ENCODE assay signal across 14 cellular contexts in genomic region chr10:110220383-110220782, GRCh38. TPM values are rescaled to one million over a fixed set of nuclear protein-coding genes. Genes with fewer than 3 reads are reported as not detected.
DNase-seq lines count a peak whose midpoint lies in the region; ATAC-seq, FAIRE-seq and TF ChIP-seq lines count a peak whose summit lies in the region.
"Had no signal": no experiment of that assay in that cellular context is flagged by ENCODE, and none has a peak within 500 bp of the region (broad histone marks: within the 10 kb centered on the region; RNA-seq: fewer than 3 reads in every experiment).

No MANE protein-coding gene starts in this region.

- H3K36me3 ChIP-seq in heart right ventricle (no peaks in the 10 kb centered on the region), pancreas (no peaks in the 10 kb centered on the region)

- H3K4me1 ChIP-seq in heart right ventricle (peaks cover 18 to 87% (median 67%) of the 10 kb centered on the region in 9 donors), pancreas (peaks cover 5 to 37% (median 23%) of the 10 kb centered on the region in 3 donors)

- H3K9me3 ChIP-seq in heart right ventricle (no peaks in the 10 kb centered on the region), pancreas (no peaks in the 10 kb centered on the region)

- no peak for FAIRE-seq in pancreas (lab: Jason Lieb, UNC)

- TF ChIP-seq CTCF in heart right ventricle (IDR thresholded peaks at IDR 0.05) (no peak), pancreas (IDR thresholded peaks at IDR 0.05) (no peak)

- ATAC-seq in heart right ventricle: peak in 5 of 8 donors; percentile 32 to 63 (median 42)
- peak; percentile 26 to 61 (median 44) for ATAC-seq in pancreas
- no peak for ATAC-seq in HG02763 (IDR thresholded peaks at IDR 0.05; ENCODE audit: unreplicated experiment)
- ATAC-seq: stimulated activated memory B cell treated with anti-CD40 and anti-IgM and Interleukin-4, amounts not matched to agents 10 μg/mL and 1 μg/mL and 100 μg/mL, for 72 hours; WTC11 had no signal

- intact Hi-C loops in heart right ventricle (cut with DNase I) (loop anchor here in 5 of 10 donors (5.0 to 10.0 kb wide), 4 partner anchors 83 to 336 kb away; partner anchors contain the start of gene ADD3 (in 2 of the 5)), pancreas (cut with DNase I) (loop anchor here in 1 of 3 donors (10.0 kb wide), 1 partner anchor 86 kb away; no protein-coding TSS in a partner anchor)

- no peak overlapping the region for H3K4me3 ChIP-seq in heart right ventricle
- no peak overlapping the region for H3K4me3 ChIP-seq in pancreas
- H3K4me3 ChIP-seq: GM23248 had no signal

- H3K27ac ChIP-seq in heart right ventricle (peak overlapping the region in 9 of 10 donors; percentile 80 to 91 (median 85)), pancreas (peak overlapping the region in 2 of 4 donors; percentile 22 to 31)
- H3K27ac ChIP-seq: epithelial cell of prostate, GM23248 had no signal

- WGBS in heart right ventricle, 2 donors: 33 to 45% methylated on average over 2 of the region's 2 CpGs
- WGBS in pancreas, 2 donors: 24 to 31% methylated on average over 2 of the region's 2 CpGs

- peak; percentile 68 for DNase-seq in Ammon's horn (ENCODE audit: low spot score)
- peak in 37 of 56 donors; percentile 13 to 70 (median 37) for DNase-seq in amygdala (lab: John Stamatoyannopoulos, UW)
- peak; percentile 55 to 64 for DNase-seq in heart right ventricle
- peak in 4 of 6 donors; percentile 53 to 66 (median 61) for DNase-seq in pancreas
- DNase-seq in GF-D8 (lab: John Stamatoyannopoulos, UW): no peak
- DNase-seq in iPS-NIHi11 (ENCODE audit: low spot score): no peak
- DNase-seq in SHP77 (lab: John Stamatoyannopoulos, UW): no peak
- DNase-seq: GM23248, NCI-H1417 treated with DMSO at 0.1 percent for 48 hours, T-helper 1 cell had no signal

- H3K27me3 ChIP-seq in heart right ventricle (no peaks in the 10 kb centered on the region), pancreas (no peaks in the 10 kb centered on the region)

RNA-seq across cellular contexts. Expression of gene MXI1, which starts 13.0 kb away (rescaled TPM):
- total RNA-seq in heart right ventricle (100 to 1,000 TPM in 1 of 10 donors, 10 to 100 TPM in 9; 48.7 to 100 (median 63.3) TPM), pancreas (10 to 100 TPM; 17.8 to 30.5 (median 22.6) TPM)
- polyA plus RNA-seq in heart right ventricle (10 to 100 TPM; 27.3 to 30.4 TPM), pancreas (10 to 100 TPM in 1 of 2 donors, 1 to 10 TPM in 1; 8.2 to 20.4 TPM)

Comparison
In these comparisons a context has a peak if more than half of its experiments do, and no peak if none do; other contexts are left out.
1. DNase-seq: peak in Ammon's horn (single experiment), amygdala (37 of 56), heart right ventricle (2 of 2) and pancreas (4 of 6); none in GF-D8 (single experiment), iPS-NIHi11 (single experiment) and SHP77 (0 of 2).